Comparison of ENCODE assay signal across 8 cellular contexts in genomic region chr13:67229438-67230242, GRCh38. TPM values are rescaled to one million over a fixed set of nuclear protein-coding genes. Genes with fewer than 3 reads are reported as not detected.
DNase-seq lines count a peak whose midpoint lies in the region; ATAC-seq, FAIRE-seq and TF ChIP-seq lines count a peak whose summit lies in the region.

No MANE protein-coding gene starts in this region.

- H3K27me3 Mint-ChIP-seq in activated CD4-positive, alpha-beta T cell treated with anti-CD3 and anti-CD28 coated beads, Interleukin-2, amount 10 ng/mL, durations not matched to agents 24 days and 14 days, result peaks cover 24% of the 10 kb centered on the region

- H3K4me1 ChIP-seq in left lung (no peaks in the 10 kb centered on the region), aorta (ENCODE audit: control insufficient read depth in 1 of 2, insufficient read depth in 2 of 2, low read length in 2 of 2) (peaks cover 0 to 6% of the 10 kb centered on the region in 2 donors)

- no peak overlapping the region for H3K27ac ChIP-seq in left lung
- H3K27ac ChIP-seq in aorta (ENCODE audit: low read depth in 1 of 2, low read length in 2 of 2), result no peak overlapping the region

- H3K9me3 ChIP-seq in left lung (no peaks in the 10 kb centered on the region), aorta (ENCODE audit: control insufficient read depth, low read length) (no peaks in the 10 kb centered on the region)

- ATAC-seq in HG03460 (IDR thresholded peaks at IDR 0.05; ENCODE audit: unreplicated experiment) (peak; percentile 6), left lung (peak; percentile 13), aorta (ENCODE audit: low FRiP score) (peak; percentile 2), HG02610 (IDR thresholded peaks at IDR 0.05; ENCODE audit: unreplicated experiment) (no peak)

- no peak overlapping the region for H3K27ac Mint-ChIP-seq in activated CD4-positive, alpha-beta T cell treated with anti-CD3 and anti-CD28 coated beads, Interleukin-2, amount 10 ng/mL, durations not matched to agents 24 days and 14 days

- TF ChIP-seq CTCF in bronchial epithelial cell (IDR thresholded peaks at IDR 0.05; ENCODE audit: insufficient read depth, low read length, severe bottlenecking) (no peak), left lung (IDR thresholded peaks at IDR 0.05) (no peak)

- no peaks in the 10 kb centered on the region for H3K36me3 Mint-ChIP-seq in activated CD4-positive, alpha-beta T cell treated with anti-CD3 and anti-CD28 coated beads, Interleukin-2, amount 10 ng/mL, durations not matched to agents 24 days and 14 days (ENCODE audit: low read depth)

- no peaks in the 10 kb centered on the region for H3K9me3 Mint-ChIP-seq in activated CD4-positive, alpha-beta T cell treated with anti-CD3 and anti-CD28 coated beads, Interleukin-2, amount 10 ng/mL, durations not matched to agents 24 days and 14 days

- H3K36me3 ChIP-seq in bronchial epithelial cell (ENCODE audit: control insufficient read depth, insufficient read depth, low read length) (no peaks in the 10 kb centered on the region), left lung (no peaks in the 10 kb centered on the region), aorta (ENCODE audit: control insufficient read depth in 1 of 2, insufficient read depth in 2 of 2, low read length in 1 of 2) (no peaks in the 10 kb centered on the region)

- peak; percentile 76 for FAIRE-seq in bronchial epithelial cell (lab: Jason Lieb, UNC)

- no peak overlapping the region for H3K4me3 Mint-ChIP-seq in activated CD4-positive, alpha-beta T cell treated with anti-CD3 and anti-CD28 coated beads, Interleukin-2, amount 10 ng/mL, durations not matched to agents 24 days and 14 days

- intact Hi-C loops in activated CD4-positive, alpha-beta T cell treated with anti-CD3 and anti-CD28 coated beads, Interleukin-2, amount 10 ng/mL, durations not matched to agents 24 days and 14 days (cut with micrococcal nuclease), result loop anchor here (10.0 kb wide), 1 partner anchor 605 kb away; no protein-coding TSS in a partner anchor
- intact Hi-C loops in left lung (cut with DNase I) (no loop called here), aorta (cut with DNase I) (loop anchor here (5.0 to 10.0 kb wide), 2 partner anchors 1572 to 1575 kb away; no protein-coding TSS in a partner anchor)

- peak overlapping the region; percentile 68 for H3K4me3 ChIP-seq in bronchial epithelial cell (ENCODE audit: low read depth, low read length)
- H3K4me3 ChIP-seq in left lung, result peak overlapping the region; percentile 47 to 63
- H3K4me3 ChIP-seq in aorta (ENCODE audit: low read length in 2 of 2), result peak overlapping the region; percentile 68 to 91

- peak; percentile 60 for DNase-seq in activated CD4-positive, alpha-beta T cell treated with anti-CD3 and anti-CD28 coated beads, Interleukin-2, amount 10 ng/mL, durations not matched to agents 24 days and 14 days
- no peak for DNase-seq in activated CD4-positive, alpha-beta T cell treated with anti-CD3 and anti-CD28 coated beads, Interleukin-2, amount 50 U/mL, for 4 hours
- DNase-seq in bronchial epithelial cell (ENCODE audit: low read depth), result peak; percentile 17
- no peak for DNase-seq in left lung
- no peak for DNase-seq in aorta
- DNase-seq in superior temporal gyrus (ENCODE audit: extremely low spot score), result no peak

- H3K27me3 ChIP-seq in bronchial epithelial cell (ENCODE audit: control insufficient read depth, insufficient read depth, low read length), result no peaks in the 10 kb centered on the region
- peaks cover 0 to 50% of the 10 kb centered on the region in 2 donors for H3K27me3 ChIP-seq in left lung
- H3K27me3 ChIP-seq in aorta (ENCODE audit: control insufficient read depth in 1 of 2, insufficient read depth in 2 of 2, low read length in 1 of 2), result no peaks in the 10 kb centered on the region

- 0 to 1% methylated on average over 19 of the region's 19 CpGs for WGBS in aorta, 2 donors

- H3K4me1 Mint-ChIP-seq in activated CD4-positive, alpha-beta T cell treated with anti-CD3 and anti-CD28 coated beads, Interleukin-2, amount 10 ng/mL, durations not matched to agents 24 days and 14 days, result peaks cover 6% of the 10 kb centered on the region

RNA-seq across cellular contexts. Expression of gene PCDH9, which starts 0.5 kb away (rescaled TPM):
- total RNA-seq in activated CD4-positive, alpha-beta T cell treated with anti-CD3 and anti-CD28 coated beads, Interleukin-2, amount 10 ng/mL, durations not matched to agents 24 days and 14 days, result 0.09 and 0.24 TPM in 2 replicates
- total RNA-seq in bronchial epithelial cell (0.26 TPM in 2 replicates), left lung (10 to 100 TPM in 1 of 2 donors, 1 to 10 TPM in 1; 3.4 to 11.6 TPM), aorta (1 to 10 TPM; 6.0 to 6.3 TPM)
- polyA plus RNA-seq in aorta, result 1 to 10 TPM in 1 of 2 donors, under 1 TPM in 1; 0.38 to 2.4 TPM

Comparison
In these comparisons a context has a peak if more than half of its experiments do, and no peak if none do; other contexts are left out.
1. DNase-seq: peak in activated CD4-positive, alpha-beta T cell treated with anti-CD3 and anti-CD28 coated beads, Interleukin-2, amount 10 ng/mL, durations not matched to agents 24 days and 14 days (single experiment) and bronchial epithelial cell (single experiment); none in activated CD4-positive, alpha-beta T cell treated with anti-CD3 and anti-CD28 coated beads, Interleukin-2, amount 50 U/mL, for 4 hours (0 of 2), left lung (0 of 2), aorta (0 of 2) and superior temporal gyrus (single experiment).
2. intact Hi-C loops: an anchor here in activated CD4-positive, alpha-beta T cell treated with anti-CD3 and anti-CD28 coated beads, Interleukin-2, amount 10 ng/mL, durations not matched to agents 24 days and 14 days (10.0 kb wide) and aorta (5.0 to 10.0 kb wide); none called in left lung.
3. Peak in every context shown above with its lines, with median percentiles within 50 percentile points of each other: H3K4me3 ChIP-seq.